In the genomic region with DNA sequence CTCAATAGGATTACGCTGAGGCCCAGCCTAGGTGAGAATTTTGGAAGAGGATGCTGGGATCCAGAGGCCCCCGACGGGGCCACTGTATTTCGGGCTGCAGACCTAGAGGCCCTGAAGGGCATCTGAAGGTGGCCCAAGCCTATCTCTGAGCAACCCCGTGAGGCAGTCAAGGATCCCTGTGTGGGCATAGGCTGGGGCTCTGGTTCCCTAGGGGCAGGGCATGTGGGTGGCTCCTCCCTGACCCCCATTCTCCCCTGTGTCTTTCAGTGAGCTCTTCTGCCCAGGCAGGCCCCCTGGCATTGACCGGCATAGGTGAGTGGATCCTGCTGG, we compare ENCODE assay signal across 18 cellular contexts.
"Had no signal": no experiment of that assay in that cellular context is flagged by ENCODE, and none has a peak within 500 bp of the region (broad histone marks: within the 10 kb centered on the region; RNA-seq: fewer than 3 reads in every experiment).

No MANE protein-coding gene starts in this region.

- H3K4me1 Mint-ChIP-seq: central memory CD8-positive, alpha-beta T cell; stimulated activated naive CD8-positive, alpha-beta T cell treated with anti-CD3 and anti-CD28 coated beads, Interleukin-15, amount 100 ng/mL, for 72 hours had no signal

- H3K27ac ChIP-seq: brain microvascular endothelial cell, colonic mucosa, neutrophil, parathyroid adenoma had no signal

- H2AFZ ChIP-seq: parathyroid adenoma had no signal

- H3K9ac ChIP-seq: parathyroid adenoma had no signal

- H3K27me3 ChIP-seq: brain microvascular endothelial cell, colonic mucosa, neutrophil had no signal

- H3K36me3 ChIP-seq: brain microvascular endothelial cell, colonic mucosa, neutrophil had no signal

- H3K27me3 Mint-ChIP-seq: central memory CD8-positive, alpha-beta T cell; natural killer cell treated with Interleukin-12 subunit alpha and Interleukin-12 subunit beta and Interleukin-15 and Interleukin-18, amount 100 ng/mL, for 72 hours; stimulated activated naive CD8-positive, alpha-beta T cell treated with anti-CD3 and anti-CD28 coated beads, Interleukin-15, amount 100 ng/mL, for 72 hours had no signal

- H3K4me3 ChIP-seq: colonic mucosa had no signal

- DNase-seq: activated CD4-positive, alpha-beta T cell treated with anti-CD3 and anti-CD28 coated beads, Interleukin-2, amount 50 U/mL, for 1 hour; activated gamma-delta T cell treated with Interleukin-2 at 50 U/mL for 16 hours; activated T-cell treated with anti-CD3 and anti-CD28 coated beads, Interleukin-2, amount 50 U/mL, for 72 hours; brain microvascular endothelial cell; erythroblast; mesendoderm; stimulated activated CD4-positive, alpha-beta T cell treated with anti-CD3 and anti-CD28 coated beads, Interleukin-12 subunit alpha, Interleukin-12 subunit beta, amount 100 ng/mL, for 4 hours; T-helper 9 cell; trophoblast cell had no signal

- ATAC-seq: activated T-cell treated with anti-CD3 and anti-CD28 coated beads, Interleukin-2, amount 50 U/mL, for 72 hours; SK-N-SH treated with all-trans-retinoic acid at 6 μM for 48 hours; stimulated activated naive CD8-positive, alpha-beta T cell treated with anti-CD3 and anti-CD28 coated beads, Interleukin-15, amount 100 ng/mL, for 72 hours had no signal

- FAIRE-seq: endometrium, frontal cortex had no signal

- H3K4me1 ChIP-seq: colonic mucosa, parathyroid adenoma had no signal

- H3K79me2 ChIP-seq: parathyroid adenoma had no signal

- H3K27ac Mint-ChIP-seq: activated T-cell treated with anti-CD3 and anti-CD28 coated beads, Interleukin-2, amount 50 U/mL, for 72 hours; natural killer cell treated with Interleukin-12 subunit alpha and Interleukin-12 subunit beta and Interleukin-15 and Interleukin-18, amount 100 ng/mL, for 72 hours; stimulated activated naive CD8-positive, alpha-beta T cell treated with anti-CD3 and anti-CD28 coated beads, Interleukin-15, amount 100 ng/mL, for 72 hours had no signal

- H3K4me3 Mint-ChIP-seq: activated T-cell treated with anti-CD3 and anti-CD28 coated beads, Interleukin-2, amount 50 U/mL, for 72 hours; central memory CD8-positive, alpha-beta T cell; natural killer cell treated with Interleukin-12 subunit alpha and Interleukin-12 subunit beta and Interleukin-15 and Interleukin-18, amount 100 ng/mL, for 72 hours; stimulated activated naive CD8-positive, alpha-beta T cell treated with anti-CD3 and anti-CD28 coated beads, Interleukin-15, amount 100 ng/mL, for 72 hours had no signal
